In genomic region chr4:81504685-81505598, GRCh38 we compare ENCODE assay signal across 8 cellular contexts. TPM values are rescaled to one million over a fixed set of nuclear protein-coding genes. Genes with fewer than 3 reads are reported as not detected.
A peak's percentile ranks its signal among the peaks of the same experiment; 100 is the strongest.
DNase-seq lines count a peak whose midpoint lies in the region; ATAC-seq and TF ChIP-seq lines count a peak whose summit lies in the region.

No MANE protein-coding gene starts in this region.

- peaks cover 30% of the 10 kb centered on the region for H3K4me1 Mint-ChIP-seq in endodermal cell

- WGBS in endodermal cell (ENCODE audit: insufficient coverage in 1 of 2, insufficient read length in 1 of 2), 2 experiments: 93 to 95% methylated on average over 10 of the region's 10 CpGs

- peaks cover 6% of the 10 kb centered on the region for H3K4me1 ChIP-seq in endodermal cell (ENCODE audit: control insufficient read depth, insufficient read depth, low read length)

- H3K36me3 Mint-ChIP-seq in endodermal cell (ENCODE audit: low read depth): no peaks in the 10 kb centered on the region

- H3K9me3 Mint-ChIP-seq in endodermal cell: no peaks in the 10 kb centered on the region

- no peaks in the 10 kb centered on the region for H3K27me3 ChIP-seq in endodermal cell (ENCODE audit: control insufficient read depth, insufficient read depth, low read length, poor library complexity, severe bottlenecking)

- no peaks in the 10 kb centered on the region for H3K9me3 ChIP-seq in endodermal cell (ENCODE audit: control insufficient read depth, low read length)

- H3K27ac Mint-ChIP-seq in endodermal cell: no peak overlapping the region

- no peak overlapping the region for H3K4me3 Mint-ChIP-seq in endodermal cell

- H3K9ac ChIP-seq in endodermal cell (ENCODE audit: extremely low read depth, low read length, poor library complexity, severe bottlenecking): no peak overlapping the region

- no peaks in the 10 kb centered on the region for H3K36me3 ChIP-seq in endodermal cell (ENCODE audit: control insufficient read depth, insufficient read depth, low read length)

- TF ChIP-seq CTCF in endodermal cell (conservative IDR thresholded peaks at IDR 0.05): no peak
- no peak for TF ChIP-seq CTCF in GM13977 (IDR thresholded peaks at IDR 0.05; ENCODE audit: extremely low read depth, insufficient read depth, missing control alignments)

- intact Hi-C loops in Right ventricle myocardium inferior (cut with DNase I): no loop called here

- no peaks in the 10 kb centered on the region for H3K27me3 Mint-ChIP-seq in endodermal cell (ENCODE audit: insufficient read depth)

- no peak overlapping the region for H3K27ac ChIP-seq in endodermal cell (ENCODE audit: low read depth, low read length)

- in situ Hi-C loops in GM13977 (cut with MboI; ENCODE audit: low pct_unique_long_range_greater_than_20kb, low sequenced_read_pairs, unreplicated experiment): no loop called here

- no peak overlapping the region for H3K4me3 ChIP-seq in Jurkat, Clone E6-1 (ENCODE audit: low read length)
- H3K4me3 ChIP-seq in endodermal cell (ENCODE audit: low read length): no peak overlapping the region

- ATAC-seq in GM19438 (IDR thresholded peaks at IDR 0.05; ENCODE audit: low read depth, unreplicated experiment) (peak; percentile 65), Right ventricle myocardium inferior (peak; percentile 63)

- DNase-seq in Jurkat, Clone E6-1 (ENCODE audit: low read depth, low spot score): peak; percentile 66
- DNase-seq in activated CD8-positive, alpha-beta memory T cell treated with anti-CD3 and anti-CD28 coated beads, Interleukin-2, amount 50 U/mL, for 4 hours: peak; percentile 63
- DNase-seq in Right ventricle myocardium inferior (ENCODE audit: missing footprints) (peak; percentile 80), NCI-H2227 (lab: John Stamatoyannopoulos, UW; ENCODE audit: unreplicated experiment) (no peak), endodermal cell (no peak), GM13977 (ENCODE audit: low spot score) (no peak)
- peak; percentile 47 to 53 for DNase-seq in stimulated activated CD4-positive, alpha-beta T cell treated with anti-CD3 and anti-CD28 coated beads, Interleukin-2, amount 100 ng/mL, for 48 hours

RNA-seq across cellular contexts. Expression of gene RASGEF1B, which starts 33.2 kb away (rescaled TPM):
- 2.1 TPM for polyA plus RNA-seq in Jurkat, Clone E6-1 (2012; ENCODE audit: insufficient read depth, insufficient read length)
- total RNA-seq in Right ventricle myocardium inferior (3.6 TPM), endodermal cell (10 to 100 TPM; 15.3 to 26.7 TPM)
- polyA plus RNA-seq in endodermal cell (2013, experiment 1 of 2): 9.0 TPM
- 10.0 TPM for polyA plus RNA-seq in endodermal cell (2013, experiment 2 of 2)

Comparison
In these comparisons a context has a peak if more than half of its experiments do, and no peak if none do; other contexts are left out.
1. DNase-seq: peak in Jurkat, Clone E6-1 (single experiment), activated CD8-positive, alpha-beta memory T cell treated with anti-CD3 and anti-CD28 coated beads, Interleukin-2, amount 50 U/mL, for 4 hours (single experiment), Right ventricle myocardium inferior (single experiment) and stimulated activated CD4-positive, alpha-beta T cell treated with anti-CD3 and anti-CD28 coated beads, Interleukin-2, amount 100 ng/mL, for 48 hours (2 of 2); none in NCI-H2227 (single experiment), endodermal cell (single experiment) and GM13977 (single experiment).